In genomic region chr16:27199235-27199586, GRCh38 we compare ENCODE assay signal across 12 cellular contexts. TPM values are rescaled to one million over a fixed set of nuclear protein-coding genes. Genes with fewer than 3 reads are reported as not detected.
A peak's percentile ranks its signal among the peaks of the same experiment; 100 is the strongest.
DNase-seq lines count a peak whose midpoint lies in the region; ATAC-seq, FAIRE-seq and TF ChIP-seq lines count a peak whose summit lies in the region.
"Had no signal": no experiment of that assay in that cellular context is flagged by ENCODE, and none has a peak within 500 bp of the region (broad histone marks: within the 10 kb centered on the region; RNA-seq: fewer than 3 reads in every experiment).

No MANE protein-coding gene starts in this region.

- peak overlapping the region; percentile 88 for H2AFZ ChIP-seq in K562 (ENCODE audit: low read depth, low read length)

- peak overlapping the region; percentile 53 to 67; a peak in 3 of 4 replicates for H3K9ac ChIP-seq in K562 (ENCODE audit: insufficient read depth in 1 of 2, low read depth in 2 of 2, low read length in 2 of 2)

- POLR2A ChIA-PET in K562 (lab: Yijun Ruan, JAX) = interaction anchor here (0.7 to 2.4 kb wide), 11 partner anchors 9 to 156 kb away, joined by 3 to 17 read pairs (median 3); partner anchors contain the start of gene NSMCE1

- no peak for ATAC-seq in activated naive CD4-positive, alpha-beta T cell treated with anti-CD3 and anti-CD28 coated beads, Interleukin-2, amount 50 U/mL, for 72 hours
- no peak for ATAC-seq in K562

- no peaks in the 10 kb centered on the region for H3K9me3 Mint-ChIP-seq in activated naive CD4-positive, alpha-beta T cell treated with anti-CD3 and anti-CD28 coated beads, Interleukin-2, amount 50 U/mL, for 24 hours
- H3K9me3 Mint-ChIP-seq in activated naive CD4-positive, alpha-beta T cell treated with anti-CD3 and anti-CD28 coated beads, Interleukin-2, amount 50 U/mL, for 72 hours = peaks cover 13 to 30% of the 10 kb centered on the region in 2 donors

- no peak overlapping the region for H3K4me3 ChIP-seq in K562
- H3K4me3 ChIP-seq in ascending aorta = no peak overlapping the region
- H3K4me3 ChIP-seq in suprapubic skin = no peak overlapping the region
- H3K4me3 ChIP-seq: stomach had no signal

- no peak for TF ChIP-seq RAD21 in K562 (CRISPR knock-in tag; conservative IDR thresholded peaks at IDR 0.05 in 1 of 2, IDR thresholded peaks at IDR 0.05 in 1 of 2)

- H3K27ac ChIP-seq in K562 (ENCODE audit: extremely low read depth, low read depth, low read length) (peak overlapping the region; percentile 90), ascending aorta (no peak overlapping the region), suprapubic skin (no peak overlapping the region)

- TSS peak; percentile 96 for BruUV-seq in K562 (replicated peaks; lab: Mats Ljungman, UMichigan)

- H3K27me3 ChIP-seq in K562 (ENCODE audit: control insufficient read depth in 2 of 2, insufficient read depth in 2 of 2, low read length in 2 of 2) (no peaks in the 10 kb centered on the region), ascending aorta (no peaks in the 10 kb centered on the region), suprapubic skin (peaks cover 7% of the 10 kb centered on the region)

- no peaks in the 10 kb centered on the region for H4K20me1 ChIP-seq in K562 (replicated peaks; ENCODE audit: control insufficient read depth, insufficient read depth, low read length)

- intact Hi-C loops in K562 (cut with micrococcal nuclease) (no loop called here), ascending aorta (cut with DNase I) (no loop called here)

- no peaks in the 10 kb centered on the region for H3K27me3 Mint-ChIP-seq in activated naive CD4-positive, alpha-beta T cell treated with anti-CD3 and anti-CD28 coated beads, Interleukin-2, amount 50 U/mL, for 24 hours

- in situ Hi-C loops in K562 (cut with MboI) = no loop called here

- H3K9me3 ChIP-seq in K562 (replicated peaks; ENCODE audit: control insufficient read depth, insufficient read depth, low read depth, low read length) (no peaks in the 10 kb centered on the region), ascending aorta (no peaks in the 10 kb centered on the region), suprapubic skin (no peaks in the 10 kb centered on the region)
- H3K9me3 ChIP-seq: stomach had no signal

- H3K79me2 ChIP-seq in K562 (ENCODE audit: control insufficient read depth, insufficient read depth, low read length) = peaks cover 5% of the 10 kb centered on the region

- TF ChIP-seq EP300 in K562 (IDR thresholded peaks at IDR 0.05; ENCODE audit: low read length) (no peak), suprapubic skin (IDR thresholded peaks at IDR 0.05) (no peak)

- peaks cover 1% of the 10 kb centered on the region for H3K36me3 Mint-ChIP-seq in activated naive CD4-positive, alpha-beta T cell treated with anti-CD3 and anti-CD28 coated beads, Interleukin-2, amount 50 U/mL, for 24 hours
- H3K36me3 Mint-ChIP-seq in activated naive CD4-positive, alpha-beta T cell treated with anti-CD3 and anti-CD28 coated beads, Interleukin-2, amount 50 U/mL, for 72 hours = peaks cover 11 to 23% of the 10 kb centered on the region in 2 donors

- H3K4me3 Mint-ChIP-seq in activated naive CD4-positive, alpha-beta T cell treated with anti-CD3 and anti-CD28 coated beads, Interleukin-2, amount 50 U/mL, for 24 hours = no peak overlapping the region

- CTCF ChIA-PET in K562 (lab: Yijun Ruan, JAX; ENCODE audit: low intra/inter-chr PET ratio) = no interaction called here

- H3K4me1 ChIP-seq in K562 (replicated peaks in 1 of 2; ENCODE audit: control insufficient read depth in 2 of 2, insufficient read depth in 2 of 2, low read length in 2 of 2) (peaks cover 9 to 24% of the 10 kb centered on the region in 2 experiments), ascending aorta (peaks cover 0 to 4% of the 10 kb centered on the region in 2 donors), suprapubic skin (peaks cover 9% of the 10 kb centered on the region)

- H3K36me3 ChIP-seq in K562 (ENCODE audit: control insufficient read depth, insufficient read depth, low read length) = no peaks in the 10 kb centered on the region
- no peaks in the 10 kb centered on the region for H3K36me3 ChIP-seq in ascending aorta
- H3K36me3 ChIP-seq in suprapubic skin = no peaks in the 10 kb centered on the region
- H3K36me3 ChIP-seq: stomach had no signal

- TF ChIP-seq CTCF in K562 (IDR thresholded peaks at IDR 0.05 in 2 of 3, conservative IDR thresholded peaks at IDR 0.05 in 1 of 3; ENCODE audit: insufficient read depth in 2 of 3, low read depth in 1 of 3, low read length in 3 of 3) = no peak
- TF ChIP-seq CTCF in ascending aorta (IDR thresholded peaks at IDR 0.05) = no peak
- no peak for TF ChIP-seq CTCF in suprapubic skin (IDR thresholded peaks at IDR 0.05)

- no peak for FAIRE-seq in K562 (lab: Jason Lieb, UNC)

- peak overlapping the region; percentile 32 for H3K27ac Mint-ChIP-seq in activated naive CD4-positive, alpha-beta T cell treated with anti-CD3 and anti-CD28 coated beads, Interleukin-2, amount 50 U/mL, for 24 hours
- H3K27ac Mint-ChIP-seq in activated naive CD4-positive, alpha-beta T cell treated with anti-CD3 and anti-CD28 coated beads, Interleukin-2, amount 50 U/mL, for 72 hours = peak overlapping the region in 1 of 2 donors; percentile 61

- WGBS in K562 (ENCODE audit: insufficient coverage, low coverage, missing lambda C conversion rate) = 38% methylated on average over 3 of the region's 3 CpGs
- WGBS in suprapubic skin = 82% methylated on average over 3 of the region's 3 CpGs

- H3K4me1 Mint-ChIP-seq in activated naive CD4-positive, alpha-beta T cell treated with anti-CD3 and anti-CD28 coated beads, Interleukin-2, amount 50 U/mL, for 24 hours = peaks cover 89% of the 10 kb centered on the region

- TF ChIP-seq POLR2A in K562 (conservative IDR thresholded peaks at IDR 0.05) (no peak), suprapubic skin (IDR thresholded peaks at IDR 0.05) (no peak)

- no peak for DNase-seq in activated naive CD4-positive, alpha-beta T cell treated with anti-CD3 and anti-CD28 coated beads, Interleukin-2, amount 50 U/mL, for 72 hours (ENCODE audit: low spot score in 2 of 2)
- DNase-seq in NAMALWA (ENCODE audit: low spot score) (peak; percentile 88), K562 (ENCODE audit: extremely low read depth in 1 of 4, low spot score in 3 of 4) (no peak), ascending aorta (ENCODE audit: low spot score in 2 of 2) (no peak), hepatic stellate cell (ENCODE audit: low spot score) (no peak), suprapubic skin (ENCODE audit: low spot score in 2 of 2) (no peak)
- no peak for DNase-seq in activated T-cell treated with anti-CD3 and anti-CD28 coated beads, Interleukin-2, amount 50 U/mL, for 1 hour
- DNase-seq: effector CD8-positive, alpha-beta T cell; hippocampal formation; NCI-H345; stomach had no signal

- H3K4me2 ChIP-seq in K562 (ENCODE audit: insufficient read depth, low read length) = peak overlapping the region; percentile 72

- H3K9me1 ChIP-seq in K562 (ENCODE audit: control insufficient read depth, insufficient read depth, low read length) = no peaks in the 10 kb centered on the region

TF ChIP-seq in K562, 482 proteins besides CTCF, POLR2A, EP300 and RAD21 (continues in another document):
- no peak for TF ChIP-seq HDAC3 (IDR thresholded peaks at IDR 0.05; ENCODE audit: borderline replicate concordance, partially characterized antibody)
- TF ChIP-seq HDGF (IDR thresholded peaks at IDR 0.05) = no peak
- no peak for TF ChIP-seq ZBTB1 (CRISPR knock-in tag; IDR thresholded peaks at IDR 0.05; ENCODE audit: borderline replicate concordance, low read depth)
- TF ChIP-seq SRSF1 (IDR thresholded peaks at IDR 0.05; ENCODE audit: low read depth, low read length) = no peak
- TF ChIP-seq SMARCA4 (IDR thresholded peaks at IDR 0.05) = 0 out of 2 replicates have a peak, but pooled peaks have one; percentile 13
- TF ChIP-seq SMAD4 (CRISPR knock-in tag; conservative IDR thresholded peaks at IDR 0.05) = no peak
- TF ChIP-seq ILK (tag; IDR thresholded peaks at IDR 0.05; ENCODE audit: borderline replicate concordance, low read depth) = no peak
- TF ChIP-seq JUND (IDR thresholded peaks at IDR 0.05; ENCODE audit: borderline replicate concordance, low read depth, low read length) = no peak
- TF ChIP-seq JUND (tag; IDR thresholded peaks at IDR 0.05; ENCODE audit: borderline replicate concordance, low read depth, low read length) = no peak
- TF ChIP-seq ZNF511 (CRISPR knock-in tag; IDR thresholded peaks at IDR 0.05) = no peak

RNA-seq across cellular contexts. Expression of gene KDM8, which starts 4.1 kb away (rescaled TPM):
- total RNA-seq in activated naive CD4-positive, alpha-beta T cell treated with anti-CD3 and anti-CD28 coated beads, Interleukin-2, amount 50 U/mL, for 72 hours = 10 to 100 TPM in 1 of 2 donors, 1 to 10 TPM in 1; 9.2 to 10.8 TPM
- total RNA-seq in K562 (2011; cell fraction: chromatin; rRNA removed; ENCODE audit: low replicate concordance) = 18.0 and 41.3 TPM in 2 replicates
- 24.1 and 25.0 TPM in 2 replicates for total RNA-seq in K562 (2011; cell fraction: nucleolus; rRNA removed)
- total RNA-seq in K562 (2011; cell fraction: nucleoplasm; rRNA removed) = 21.2 and 27.1 TPM in 2 replicates
- total RNA-seq in K562 (2014; rRNA removed) = 6.4 and 10.8 TPM in 2 replicates
- total RNA-seq in K562 (2014; rRNA removed; fragmentation: Illumina TruSeq; extraction: Trizol) = 2.6 and 5.3 TPM in 2 replicates
- 5.9 and 8.4 TPM in 2 replicates for total RNA-seq in K562 (2015; rRNA removed; fragmentation: Illumina TruSeq; extraction: Trizol)
- total RNA-seq in K562 (2021) = 9.1 TPM in 2 replicates
- 3.8 and 5.2 TPM in 2 replicates for polyA plus RNA-seq in K562 (2011; rRNA removed)
- polyA plus RNA-seq in K562 (2011; cell fraction: cytosol; rRNA removed) = 4.5 and 35.4 TPM in 2 replicates
- 8.8 and 15.0 TPM in 2 replicates for polyA plus RNA-seq in K562 (2011; cell fraction: nucleus; rRNA removed)
- polyA plus RNA-seq in K562 (2012) = 5.4 and 5.7 TPM in 2 replicates
- 5.4 and 7.5 TPM in 2 replicates for polyA plus RNA-seq in K562 (2014; fragmentation: Illumina TruSeq; extraction: Trizol)
- under 1 TPM; 0.61 to 0.66 TPM for polyA plus RNA-seq in K562 (2014; fragmentation: Nextera tagmentation; extraction: Ambion mirVana)
- polyA plus RNA-seq in K562 (2014; rRNA removed) = 6.4 and 7.0 TPM in 2 replicates
- polyA minus RNA-seq in K562 (2011; rRNA and poly(A)+ RNA removed) = 8.7 and 10.1 TPM in 2 replicates
- polyA minus RNA-seq in K562 (2011; cell fraction: cytosol; rRNA and poly(A)+ RNA removed) = 2.2 and 3.5 TPM in 2 replicates
- polyA minus RNA-seq in K562 (2011; cell fraction: nucleus; rRNA and poly(A)+ RNA removed) = 9.0 and 9.8 TPM in 2 replicates
- 55.5 TPM for total RNA-seq in ascending aorta
- 1 to 10 TPM; 1.3 to 5.0 (median 3.7) TPM for total RNA-seq in suprapubic skin
